Comparison of ENCODE assay signal across 39 cellular contexts in genomic region chr3:138154534-138154933, GRCh38. TPM values are rescaled to one million over a fixed set of nuclear protein-coding genes. Genes with fewer than 3 reads are reported as not detected.
"Had no signal": no experiment of that assay in that cellular context is flagged by ENCODE, and none has a peak within 500 bp of the region (broad histone marks: within the 10 kb centered on the region; RNA-seq: fewer than 3 reads in every experiment).

No MANE protein-coding gene starts in this region.

- DNase-seq: Karpas-422, Kasumi-1, MG63, MM.1S, MV-4-11, NCI-H1048, NCI-H1092, NCI-H1092 treated with DMSO at 0.1 percent for 48 hours, NCI-H1105, NCI-H1105 treated with DMSO at 0.1 percent for 48 hours, NCI-H1417, NCI-H1417 treated with DMSO at 0.1 percent for 48 hours, NCI-H1436, NCI-H1436 treated with DMSO at 0.1 percent for 48 hours, NCI-H146, NCI-H1694, NCI-H1694 treated with DMSO at 0.1 percent for 48 hours, NCI-H187, NCI-H187 treated with DMSO at 0.1 percent for 48 hours, NCI-H1930, NCI-H2029, NCI-H2029 treated with DMSO at 0.1 percent for 48 hours, NCI-H2081, NCI-H2081 treated with DMSO at 0.1 percent for 48 hours, NCI-H2107, NCI-H2171, NCI-H2171 treated with DMSO at 0.1 percent for 48 hours, NCI-H2227 treated with DMSO at 0.1 percent for 48 hours, NCI-H226, NCI-H345, NCI-H446, NCI-H446 treated with DMSO at 0.1 percent for 48 hours, NCI-H510A, NCI-H510A treated with DMSO at 0.1 percent for 48 hours, NCI-H524 had no signal

- H3K4me3 ChIP-seq: MG63 had no signal

- H3K36me3 ChIP-seq: MG63 had no signal

- H3K27me3 ChIP-seq: MG63 had no signal

RNA-seq across cellular contexts. Expression of gene A4GNT, which starts 22.3 kb away (rescaled TPM):
- total RNA-seq: LHCN-M2, M059J, MCF 10A, NCI-H460 had no signal
